ENCODE assay signal across 1 cellular context in genomic region chr22:20192972-20193760, GRCh38.
TF ChIP-seq lines count a peak whose summit lies in the region.

No MANE protein-coding gene starts in this region.

TF ChIP-seq in HCT116, 20 proteins besides CTCF, POLR2A, EP300 and RAD21 (continued from another document):
- TF ChIP-seq REST (IDR thresholded peaks at IDR 0.05; ENCODE audit: low read depth) = no peak
- no peak for TF ChIP-seq EZH2 (IDR thresholded peaks at IDR 0.05)
- TF ChIP-seq ZFX (IDR thresholded peaks at IDR 0.05) = no peak
- no peak for TF ChIP-seq EZH2phosphoT487 (IDR thresholded peaks at IDR 0.05; ENCODE audit: borderline replicate concordance)
- TF ChIP-seq POLR2AphosphoS5 (IDR thresholded peaks at IDR 0.05; ENCODE audit: low read depth, low read length) = no peak
- no peak for TF ChIP-seq MAX (IDR thresholded peaks at IDR 0.05)
- no peak for TF ChIP-seq FOSL1 (IDR thresholded peaks at IDR 0.05; ENCODE audit: low read depth)
- TF ChIP-seq ATF3 (IDR thresholded peaks at IDR 0.05) = no peak
